ENCODE assay signal across 12 cellular contexts in the genomic region with DNA sequence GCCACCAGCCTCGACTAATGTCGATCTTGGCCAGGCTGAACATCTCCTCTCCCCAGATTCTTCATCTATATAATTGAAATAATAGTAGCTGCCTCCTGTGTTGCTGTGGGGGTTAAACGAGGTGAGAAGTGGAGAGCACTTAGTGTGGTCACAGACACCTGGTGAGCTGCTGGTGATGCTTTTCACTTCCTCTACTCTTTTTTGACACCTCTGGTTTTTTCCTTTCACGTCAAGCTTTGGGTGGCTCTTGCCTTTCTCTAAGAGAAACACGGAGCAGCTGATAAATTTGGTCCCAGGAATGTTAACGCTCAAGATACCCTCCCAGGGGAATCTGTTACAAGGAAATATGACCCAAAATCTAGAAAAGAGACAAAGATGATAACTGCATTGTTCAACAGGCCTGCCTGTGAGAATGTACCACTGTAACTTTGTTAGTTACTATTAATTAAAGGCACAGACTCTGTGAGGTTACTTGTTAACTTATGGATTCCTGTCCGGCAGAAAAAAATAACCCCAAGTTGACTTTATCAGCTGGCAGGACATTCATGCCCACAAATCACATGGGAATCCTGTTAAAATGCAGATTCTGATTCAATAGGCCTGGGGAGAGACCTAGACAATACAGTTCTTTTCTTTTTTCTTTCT.
DNase-seq lines count a peak whose midpoint lies in the region; ATAC-seq lines count a peak whose summit lies in the region.
"Had no signal": no experiment of that assay in that cellular context is flagged by ENCODE, and none has a peak within 500 bp of the region (broad histone marks: within the 10 kb centered on the region; RNA-seq: fewer than 3 reads in every experiment).

No MANE protein-coding gene starts in this region.

- peak overlapping the region; percentile 33 for H3K27ac Mint-ChIP-seq in stimulated activated effector memory CD8-positive, alpha-beta T cell treated with anti-CD3 and anti-CD28 coated beads, Interleukin-12 subunit alpha, Interleukin-12 subunit beta, amount 100 ng/mL, for 72 hours
- H3K27ac Mint-ChIP-seq: stimulated activated naive CD8-positive, alpha-beta T cell treated with anti-CD3 and anti-CD28 coated beads, Interleukin-15, Interleukin-2, amounts not matched to agents 100 ng/mL and 50 ng/mL, for 24 hours had no signal

- ATAC-seq in GM19043 (IDR thresholded peaks at IDR 0.05; ENCODE audit: low read depth, unreplicated experiment) = peak; percentile 80
- ATAC-seq in GM21825 (IDR thresholded peaks at IDR 0.05; ENCODE audit: unreplicated experiment) = peak; percentile 79
- ATAC-seq in HG03378 (IDR thresholded peaks at IDR 0.05; ENCODE audit: unreplicated experiment) = peak; percentile 86
- ATAC-seq in stimulated activated effector memory CD8-positive, alpha-beta T cell treated with anti-CD3 and anti-CD28 coated beads, Interleukin-12 subunit alpha, Interleukin-12 subunit beta, amount 100 ng/mL, for 72 hours = no peak
- ATAC-seq: naive thymus-derived CD8-positive, alpha-beta T cell; Panc1 had no signal

- H3K4me3 Mint-ChIP-seq in stimulated activated effector memory CD8-positive, alpha-beta T cell treated with anti-CD3 and anti-CD28 coated beads, Interleukin-12 subunit alpha, Interleukin-12 subunit beta, amount 100 ng/mL, for 72 hours = no peak overlapping the region
- H3K4me3 Mint-ChIP-seq: naive thymus-derived CD8-positive, alpha-beta T cell; stimulated activated naive CD8-positive, alpha-beta T cell treated with anti-CD3 and anti-CD28 coated beads, Interleukin-15, Interleukin-2, amounts not matched to agents 100 ng/mL and 50 ng/mL, for 24 hours had no signal

- DNase-seq in stimulated activated effector memory CD8-positive, alpha-beta T cell treated with anti-CD3 and anti-CD28 coated beads, Interleukin-12 subunit alpha, Interleukin-12 subunit beta, amount 100 ng/mL, for 72 hours (ENCODE audit: low spot score in 2 of 2) = no peak
- DNase-seq in HUDEP-2 (lab: John Stamatoyannopoulos, UW; ENCODE audit: unreplicated experiment in 76 of 76) (no peak), HPDE6-E6E7 (ENCODE audit: extremely low spot score) (no peak)
- DNase-seq in activated effector memory CD4-positive, alpha-beta T cell treated with anti-CD3 and anti-CD28 coated beads, Interleukin-2, amount 50 U/mL, for 16 hours = no peak
- DNase-seq: naive thymus-derived CD8-positive, alpha-beta T cell; NCI-H2029 treated with DMSO at 0.1 percent for 48 hours; stimulated activated CD4-positive, alpha-beta T cell treated with anti-CD3 and anti-CD28 coated beads, Interleukin-15, amount 100 ng/mL, for 24 hours had no signal

- H3K4me1 Mint-ChIP-seq in stimulated activated effector memory CD8-positive, alpha-beta T cell treated with anti-CD3 and anti-CD28 coated beads, Interleukin-12 subunit alpha, Interleukin-12 subunit beta, amount 100 ng/mL, for 72 hours = no peaks in the 10 kb centered on the region

- H3K36me3 Mint-ChIP-seq in stimulated activated effector memory CD8-positive, alpha-beta T cell treated with anti-CD3 and anti-CD28 coated beads, Interleukin-12 subunit alpha, Interleukin-12 subunit beta, amount 100 ng/mL, for 72 hours = no peaks in the 10 kb centered on the region
- H3K36me3 Mint-ChIP-seq: naive thymus-derived CD8-positive, alpha-beta T cell had no signal

- H3K9me3 Mint-ChIP-seq in stimulated activated effector memory CD8-positive, alpha-beta T cell treated with anti-CD3 and anti-CD28 coated beads, Interleukin-12 subunit alpha, Interleukin-12 subunit beta, amount 100 ng/mL, for 72 hours = no peaks in the 10 kb centered on the region
- H3K9me3 Mint-ChIP-seq: naive thymus-derived CD8-positive, alpha-beta T cell; stimulated activated naive CD8-positive, alpha-beta T cell treated with anti-CD3 and anti-CD28 coated beads, Interleukin-15, Interleukin-2, amounts not matched to agents 100 ng/mL and 50 ng/mL, for 24 hours had no signal
